2 cellular contexts compared by ENCODE assay signal in the genomic region with DNA sequence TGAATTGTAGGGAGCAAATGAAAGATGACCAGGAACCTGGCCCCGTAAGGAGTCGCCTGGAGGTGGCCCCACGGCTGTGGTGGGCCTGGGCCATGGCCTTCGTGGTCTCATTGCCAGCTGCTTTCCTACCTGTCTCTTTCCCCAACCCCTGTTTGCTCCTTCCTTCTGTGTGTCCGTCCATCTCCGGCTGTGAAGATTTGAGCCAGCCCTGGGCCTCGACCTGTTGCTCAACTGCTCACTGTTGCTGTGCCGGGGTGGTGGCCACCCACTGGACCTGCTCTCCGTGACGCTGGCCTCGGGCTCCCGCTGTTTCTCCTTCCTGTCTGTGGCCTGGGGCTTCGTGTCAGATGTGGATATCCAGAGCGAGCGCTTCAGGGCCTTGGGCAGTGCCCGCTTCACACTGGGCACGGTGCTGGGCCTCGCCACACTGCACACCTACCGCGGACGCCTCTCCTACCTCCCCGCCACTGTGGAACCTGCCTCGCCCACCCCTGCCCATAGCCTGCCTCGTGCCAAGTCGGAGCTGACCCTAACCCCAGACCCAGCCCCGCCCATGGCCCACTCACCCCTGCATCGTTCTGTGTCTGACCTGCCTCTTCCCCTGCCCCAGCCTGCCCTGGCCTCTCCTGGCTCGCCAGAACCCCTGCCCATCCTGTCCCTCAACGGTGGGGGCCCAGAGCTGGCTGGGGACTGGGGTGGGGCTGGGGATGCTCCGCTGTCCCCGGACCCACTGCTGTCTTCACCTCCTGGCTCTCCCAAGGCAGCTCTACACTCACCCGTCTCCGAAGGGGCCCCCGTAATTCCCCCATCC.
TF ChIP-seq lines count a peak whose summit lies in the region.

No MANE protein-coding gene starts in this region.

TF ChIP-seq in WTC11, 78 proteins besides CTCF, POLR2A, EP300 and RAD21 (continued from another document):
- TF ChIP-seq, protein P1, sequence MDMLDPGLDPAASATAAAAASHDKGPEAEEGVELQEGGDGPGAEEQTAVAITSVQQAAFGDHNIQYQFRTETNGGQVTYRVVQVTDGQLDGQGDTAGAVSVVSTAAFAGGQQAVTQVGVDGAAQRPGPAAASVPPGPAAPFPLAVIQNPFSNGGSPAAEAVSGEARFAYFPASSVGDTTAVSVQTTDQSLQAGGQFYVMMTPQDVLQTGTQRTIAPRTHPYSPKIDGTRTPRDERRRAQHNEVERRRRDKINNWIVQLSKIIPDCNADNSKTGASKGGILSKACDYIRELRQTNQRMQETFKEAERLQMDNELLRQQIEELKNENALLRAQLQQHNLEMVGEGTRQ (CRISPR knock-in tag; IDR thresholded peaks at IDR 0.05), result no peak
- TF ChIP-seq ZNF138 (CRISPR knock-in tag; conservative IDR thresholded peaks at IDR 0.05), result no peak
- TF ChIP-seq, protein P2, sequence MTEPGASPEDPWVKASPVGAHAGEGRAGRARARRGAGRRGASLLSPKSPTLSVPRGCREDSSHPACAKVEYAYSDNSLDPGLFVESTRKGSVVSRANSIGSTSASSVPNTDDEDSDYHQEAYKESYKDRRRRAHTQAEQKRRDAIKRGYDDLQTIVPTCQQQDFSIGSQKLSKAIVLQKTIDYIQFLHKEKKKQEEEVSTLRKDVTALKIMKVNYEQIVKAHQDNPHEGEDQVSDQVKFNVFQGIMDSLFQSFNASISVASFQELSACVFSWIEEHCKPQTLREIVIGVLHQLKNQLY (CRISPR knock-in tag; IDR thresholded peaks at IDR 0.05), result no peak
- TF ChIP-seq, protein P3, sequence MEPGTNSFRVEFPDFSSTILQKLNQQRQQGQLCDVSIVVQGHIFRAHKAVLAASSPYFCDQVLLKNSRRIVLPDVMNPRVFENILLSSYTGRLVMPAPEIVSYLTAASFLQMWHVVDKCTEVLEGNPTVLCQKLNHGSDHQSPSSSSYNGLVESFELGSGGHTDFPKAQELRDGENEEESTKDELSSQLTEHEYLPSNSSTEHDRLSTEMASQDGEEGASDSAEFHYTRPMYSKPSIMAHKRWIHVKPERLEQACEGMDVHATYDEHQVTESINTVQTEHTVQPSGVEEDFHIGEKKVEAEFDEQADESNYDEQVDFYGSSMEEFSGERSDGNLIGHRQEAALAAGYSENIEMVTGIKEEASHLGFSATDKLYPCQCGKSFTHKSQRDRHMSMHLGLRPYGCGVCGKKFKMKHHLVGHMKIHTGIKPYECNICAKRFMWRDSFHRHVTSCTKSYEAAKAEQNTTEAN (CRISPR knock-in tag; IDR thresholded peaks at IDR 0.05), result no peak
- no peak for TF ChIP-seq SP1 (CRISPR knock-in tag; conservative IDR thresholded peaks at IDR 0.05)
- no peak for TF ChIP-seq ZNF423 (CRISPR knock-in tag; IDR thresholded peaks at IDR 0.05)
- no peak for TF ChIP-seq NFATC4 (CRISPR knock-in tag; IDR thresholded peaks at IDR 0.05)
- TF ChIP-seq FOXJ3 (CRISPR knock-in tag; IDR thresholded peaks at IDR 0.05; ENCODE audit: borderline replicate concordance), result no peak
- TF ChIP-seq, protein P4, sequence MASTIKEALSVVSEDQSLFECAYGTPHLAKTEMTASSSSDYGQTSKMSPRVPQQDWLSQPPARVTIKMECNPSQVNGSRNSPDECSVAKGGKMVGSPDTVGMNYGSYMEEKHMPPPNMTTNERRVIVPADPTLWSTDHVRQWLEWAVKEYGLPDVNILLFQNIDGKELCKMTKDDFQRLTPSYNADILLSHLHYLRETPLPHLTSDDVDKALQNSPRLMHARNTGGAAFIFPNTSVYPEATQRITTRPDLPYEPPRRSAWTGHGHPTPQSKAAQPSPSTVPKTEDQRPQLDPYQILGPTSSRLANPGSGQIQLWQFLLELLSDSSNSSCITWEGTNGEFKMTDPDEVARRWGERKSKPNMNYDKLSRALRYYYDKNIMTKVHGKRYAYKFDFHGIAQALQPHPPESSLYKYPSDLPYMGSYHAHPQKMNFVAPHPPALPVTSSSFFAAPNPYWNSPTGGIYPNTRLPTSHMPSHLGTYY (CRISPR knock-in tag; IDR thresholded peaks at IDR 0.05), result no peak
- TF ChIP-seq ETV6 (CRISPR knock-in tag; IDR thresholded peaks at IDR 0.05), result no peak
- TF ChIP-seq, protein P5, sequence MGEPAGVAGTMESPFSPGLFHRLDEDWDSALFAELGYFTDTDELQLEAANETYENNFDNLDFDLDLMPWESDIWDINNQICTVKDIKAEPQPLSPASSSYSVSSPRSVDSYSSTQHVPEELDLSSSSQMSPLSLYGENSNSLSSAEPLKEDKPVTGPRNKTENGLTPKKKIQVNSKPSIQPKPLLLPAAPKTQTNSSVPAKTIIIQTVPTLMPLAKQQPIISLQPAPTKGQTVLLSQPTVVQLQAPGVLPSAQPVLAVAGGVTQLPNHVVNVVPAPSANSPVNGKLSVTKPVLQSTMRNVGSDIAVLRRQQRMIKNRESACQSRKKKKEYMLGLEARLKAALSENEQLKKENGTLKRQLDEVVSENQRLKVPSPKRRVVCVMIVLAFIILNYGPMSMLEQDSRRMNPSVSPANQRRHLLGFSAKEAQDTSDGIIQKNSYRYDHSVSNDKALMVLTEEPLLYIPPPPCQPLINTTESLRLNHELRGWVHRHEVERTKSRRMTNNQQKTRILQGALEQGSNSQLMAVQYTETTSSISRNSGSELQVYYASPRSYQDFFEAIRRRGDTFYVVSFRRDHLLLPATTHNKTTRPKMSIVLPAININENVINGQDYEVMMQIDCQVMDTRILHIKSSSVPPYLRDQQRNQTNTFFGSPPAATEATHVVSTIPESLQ (CRISPR knock-in tag; IDR thresholded peaks at IDR 0.05), result no peak
- no peak for TF ChIP-seq GTF2I (CRISPR knock-in tag; conservative IDR thresholded peaks at IDR 0.05)
- TF ChIP-seq ATF1 (CRISPR knock-in tag; IDR thresholded peaks at IDR 0.05), result no peak
- TF ChIP-seq NR1H2 (CRISPR knock-in tag; IDR thresholded peaks at IDR 0.05), result no peak
- TF ChIP-seq CBFB (CRISPR knock-in tag; IDR thresholded peaks at IDR 0.05; ENCODE audit: low read depth), result no peak

TF ChIP-seq in liver, 16 proteins besides CTCF, POLR2A, EP300 and RAD21 (continued from another document):
- TF ChIP-seq, protein P6, sequence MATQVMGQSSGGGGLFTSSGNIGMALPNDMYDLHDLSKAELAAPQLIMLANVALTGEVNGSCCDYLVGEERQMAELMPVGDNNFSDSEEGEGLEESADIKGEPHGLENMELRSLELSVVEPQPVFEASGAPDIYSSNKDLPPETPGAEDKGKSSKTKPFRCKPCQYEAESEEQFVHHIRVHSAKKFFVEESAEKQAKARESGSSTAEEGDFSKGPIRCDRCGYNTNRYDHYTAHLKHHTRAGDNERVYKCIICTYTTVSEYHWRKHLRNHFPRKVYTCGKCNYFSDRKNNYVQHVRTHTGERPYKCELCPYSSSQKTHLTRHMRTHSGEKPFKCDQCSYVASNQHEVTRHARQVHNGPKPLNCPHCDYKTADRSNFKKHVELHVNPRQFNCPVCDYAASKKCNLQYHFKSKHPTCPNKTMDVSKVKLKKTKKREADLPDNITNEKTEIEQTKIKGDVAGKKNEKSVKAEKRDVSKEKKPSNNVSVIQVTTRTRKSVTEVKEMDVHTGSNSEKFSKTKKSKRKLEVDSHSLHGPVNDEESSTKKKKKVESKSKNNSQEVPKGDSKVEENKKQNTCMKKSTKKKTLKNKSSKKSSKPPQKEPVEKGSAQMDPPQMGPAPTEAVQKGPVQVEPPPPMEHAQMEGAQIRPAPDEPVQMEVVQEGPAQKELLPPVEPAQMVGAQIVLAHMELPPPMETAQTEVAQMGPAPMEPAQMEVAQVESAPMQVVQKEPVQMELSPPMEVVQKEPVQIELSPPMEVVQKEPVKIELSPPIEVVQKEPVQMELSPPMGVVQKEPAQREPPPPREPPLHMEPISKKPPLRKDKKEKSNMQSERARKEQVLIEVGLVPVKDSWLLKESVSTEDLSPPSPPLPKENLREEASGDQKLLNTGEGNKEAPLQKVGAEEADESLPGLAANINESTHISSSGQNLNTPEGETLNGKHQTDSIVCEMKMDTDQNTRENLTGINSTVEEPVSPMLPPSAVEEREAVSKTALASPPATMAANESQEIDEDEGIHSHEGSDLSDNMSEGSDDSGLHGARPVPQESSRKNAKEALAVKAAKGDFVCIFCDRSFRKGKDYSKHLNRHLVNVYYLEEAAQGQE (IDR thresholded peaks at IDR 0.05), result no peak
- no peak for TF ChIP-seq NR2F2 (IDR thresholded peaks at IDR 0.05)
- TF ChIP-seq YY1 (IDR thresholded peaks at IDR 0.05), result no peak
- no peak for TF ChIP-seq HNF4G (IDR thresholded peaks at IDR 0.05)
- TF ChIP-seq EGR1 (IDR thresholded peaks at IDR 0.05; ENCODE audit: low read depth in 2 of 2), result no peak
